In genomic region chr5:179300834-179301233, GRCh38 we compare ENCODE assay signal across 18 cellular contexts. TPM values are rescaled to one million over a fixed set of nuclear protein-coding genes. Genes with fewer than 3 reads are reported as not detected.
DNase-seq lines count a peak whose midpoint lies in the region; ATAC-seq and TF ChIP-seq lines count a peak whose summit lies in the region.
"Had no signal": no experiment of that assay in that cellular context is flagged by ENCODE, and none has a peak within 500 bp of the region (broad histone marks: within the 10 kb centered on the region; RNA-seq: fewer than 3 reads in every experiment).

No MANE protein-coding gene starts in this region.

- no peaks in the 10 kb centered on the region for H3K36me3 Mint-ChIP-seq in chondrocyte (ENCODE audit: low read depth)
- H3K36me3 Mint-ChIP-seq in nephron progenitor cell (ENCODE audit: low read depth): peaks cover 22% of the 10 kb centered on the region

- intact Hi-C loops in heart left ventricle (cut with DNase I): no loop called here
- intact Hi-C loops in vagina (cut with DNase I): no loop called here

- H3K4me1 ChIP-seq in heart left ventricle: peaks cover 0 to 18% (median 0%) of the 10 kb centered on the region in 12 donors
- peaks cover 59% of the 10 kb centered on the region for H3K4me1 ChIP-seq in vagina

- no peak for TF ChIP-seq POLR2A in heart left ventricle (IDR thresholded peaks at IDR 0.05)
- no peak for TF ChIP-seq POLR2A in vagina (IDR thresholded peaks at IDR 0.05)

- H3K4me3 Mint-ChIP-seq in chondrocyte (ENCODE audit: unreplicated experiment) (no peak overlapping the region), nephron progenitor cell (peak overlapping the region; percentile 23)
- H3K4me3 Mint-ChIP-seq: activated CD8-positive, alpha-beta T cell treated with anti-CD3 and anti-CD28 coated beads for 36 hours; activated naive CD4-positive, alpha-beta T cell treated with anti-CD3 and anti-CD28 coated beads, Interleukin-2, amount 50 U/mL, for 24 hours; activated T-cell treated with anti-CD3 and anti-CD28 coated beads, Interleukin-2, amount 50 U/mL, for 4 hours; T-helper 17 cell had no signal

- no peak overlapping the region for H3K4me3 ChIP-seq in heart left ventricle
- H3K4me3 ChIP-seq in vagina: no peak overlapping the region
- H3K4me3 ChIP-seq: GM12878 had no signal

- 58 to 65% (median 62%) methylated on average over 9 to 11 of the region's 11 CpGs for WGBS in heart left ventricle, 4 donors

- DNase-seq in chondrocyte (ENCODE audit: low spot score) (peak; percentile 48), heart left ventricle (peak in 3 of 5 donors; percentile 42 to 66 (median 43)), nephron progenitor cell (no peak), vagina (ENCODE audit: extremely low spot score in 2 of 2) (no peak), cerebellar cortex (ENCODE audit: low spot score) (no peak)
- DNase-seq: activated CD8-positive, alpha-beta T cell treated with anti-CD3 and anti-CD28 coated beads for 36 hours; activated T-cell treated with anti-CD3 and anti-CD28 coated beads, Interleukin-2, amount 50 U/mL, for 4 hours; NCI-H1048; NCI-H2029; NCI-H510A; retina; SHP77; stimulated activated naive CD8-positive, alpha-beta T cell treated with anti-CD3 and anti-CD28 coated beads, Interleukin-15, Interleukin-2, amounts not matched to agents 100 U/mL and 50 U/mL, for 24 hours; T-helper 17 cell had no signal

- H3K27ac ChIP-seq in heart left ventricle (peak overlapping the region in 1 of 12 donors; percentile 8), vagina (peak overlapping the region; percentile 72)

- H3K27me3 Mint-ChIP-seq in chondrocyte (ENCODE audit: low read depth) (no peaks in the 10 kb centered on the region), nephron progenitor cell (ENCODE audit: low read depth, poor library complexity) (peaks cover 8% of the 10 kb centered on the region)

- H3K4me1 Mint-ChIP-seq in chondrocyte (ENCODE audit: low read depth) (peaks cover 36% of the 10 kb centered on the region), nephron progenitor cell (peaks cover 69% of the 10 kb centered on the region)
- H3K4me1 Mint-ChIP-seq: activated naive CD4-positive, alpha-beta T cell treated with anti-CD3 and anti-CD28 coated beads, Interleukin-2, amount 50 U/mL, for 24 hours; T-helper 17 cell had no signal

- ATAC-seq in heart left ventricle: peak; percentile 36 to 83 (median 66)
- ATAC-seq in GM19395 (IDR thresholded peaks at IDR 0.05; ENCODE audit: unreplicated experiment): no peak
- ATAC-seq in GM19455 (IDR thresholded peaks at IDR 0.05; ENCODE audit: unreplicated experiment): no peak
- ATAC-seq: activated CD8-positive, alpha-beta T cell treated with anti-CD3 and anti-CD28 coated beads for 36 hours; activated T-cell treated with anti-CD3 and anti-CD28 coated beads, Interleukin-2, amount 50 U/mL, for 4 hours; GM12878; stimulated activated naive CD8-positive, alpha-beta T cell treated with anti-CD3 and anti-CD28 coated beads, Interleukin-15, Interleukin-2, amounts not matched to agents 100 U/mL and 50 U/mL, for 24 hours; T-helper 17 cell had no signal

- H3K36me3 ChIP-seq in heart left ventricle (no peaks in the 10 kb centered on the region), vagina (no peaks in the 10 kb centered on the region)

- H3K27ac Mint-ChIP-seq in chondrocyte (ENCODE audit: unreplicated experiment): no peak overlapping the region
- peak overlapping the region; percentile 84 for H3K27ac Mint-ChIP-seq in nephron progenitor cell
- H3K27ac Mint-ChIP-seq: activated CD8-positive, alpha-beta T cell treated with anti-CD3 and anti-CD28 coated beads for 36 hours; activated naive CD4-positive, alpha-beta T cell treated with anti-CD3 and anti-CD28 coated beads, Interleukin-2, amount 50 U/mL, for 24 hours; T-helper 17 cell had no signal

- TF ChIP-seq CTCF in chondrocyte (IDR thresholded peaks at IDR 0.05) (no peak), heart left ventricle (IDR thresholded peaks at IDR 0.05) (no peak), nephron progenitor cell (IDR thresholded peaks at IDR 0.05) (no peak), vagina (IDR thresholded peaks at IDR 0.05) (no peak)

- H3K9me3 Mint-ChIP-seq in chondrocyte (ENCODE audit: low read depth): peaks cover 26% of the 10 kb centered on the region
- peaks cover 57% of the 10 kb centered on the region for H3K9me3 Mint-ChIP-seq in nephron progenitor cell

- peaks cover 0 to 23% (median 5%) of the 10 kb centered on the region in 12 donors for H3K9me3 ChIP-seq in heart left ventricle
- no peaks in the 10 kb centered on the region for H3K9me3 ChIP-seq in vagina

- no peaks in the 10 kb centered on the region for H3K27me3 ChIP-seq in heart left ventricle
- H3K27me3 ChIP-seq in vagina: no peaks in the 10 kb centered on the region

RNA-seq across cellular contexts. Expression of gene ADAMTS2, which starts 44.4 kb away (rescaled TPM):
- total RNA-seq in chondrocyte (17.9 to 93.2 TPM (median 91.2 TPM) in 3 replicates), heart left ventricle (10 to 100 TPM in 2 of 9 donors, 1 to 10 TPM in 7; 1.1 to 23.0 (median 5.5) TPM), vagina (17.4 TPM)
- polyA plus RNA-seq in heart left ventricle: 1 to 10 TPM; 1.8 to 6.8 TPM
- total RNA-seq: activated CD8-positive, alpha-beta T cell treated with anti-CD3 and anti-CD28 coated beads for 36 hours; T-helper 17 cell had no signal

Comparison
In these comparisons a context has a peak if more than half of its experiments do, and no peak if none do; other contexts are left out.
1. DNase-seq: peak in chondrocyte (single experiment) and heart left ventricle (3 of 5); none in nephron progenitor cell (single experiment), vagina (0 of 2) and cerebellar cortex (single experiment).
2. ATAC-seq: peak in heart left ventricle (4 of 4); none in GM19395 (single experiment) and GM19455 (single experiment).